12 cellular contexts compared by ENCODE assay signal in the genomic region with DNA sequence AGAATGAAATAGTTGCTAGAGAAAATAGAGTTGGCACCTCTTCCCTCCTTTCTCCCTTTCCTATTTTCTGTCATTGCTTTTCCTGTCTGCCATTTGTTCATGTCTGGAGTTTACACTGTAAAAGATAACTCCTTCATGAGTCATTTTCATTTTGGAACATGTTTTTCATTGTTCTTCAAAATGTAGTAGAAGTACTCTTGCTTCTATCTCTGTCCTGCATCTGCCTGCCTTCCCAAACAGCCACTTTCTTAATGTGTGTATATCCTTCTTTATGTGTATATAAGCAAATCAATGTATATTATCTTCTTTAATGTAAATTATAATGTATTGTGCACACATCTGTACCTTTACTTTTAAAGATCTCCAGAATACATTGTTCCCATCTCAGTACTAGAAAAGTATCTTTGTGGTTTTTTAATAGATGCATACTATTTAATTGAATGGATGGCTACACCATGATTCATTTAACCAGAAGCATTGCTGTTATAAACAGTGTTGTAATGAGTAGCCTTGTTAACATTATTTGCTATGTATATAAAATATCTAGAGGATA. TPM values are rescaled to one million over a fixed set of nuclear protein-coding genes. Genes with fewer than 3 reads are reported as not detected.
DNase-seq lines count a peak whose midpoint lies in the region; ATAC-seq, FAIRE-seq and TF ChIP-seq lines count a peak whose summit lies in the region.
"Had no signal": no experiment of that assay in that cellular context is flagged by ENCODE, and none has a peak within 500 bp of the region (broad histone marks: within the 10 kb centered on the region; RNA-seq: fewer than 3 reads in every experiment).

No MANE protein-coding gene starts in this region.

- peak; percentile 15 to 33 (median 24) for ATAC-seq in pancreas
- ATAC-seq in HG03108 (IDR thresholded peaks at IDR 0.05; ENCODE audit: unreplicated experiment) = no peak
- no peak for ATAC-seq in GM21515 (IDR thresholded peaks at IDR 0.05; ENCODE audit: unreplicated experiment)
- ATAC-seq: left ventricle myocardium superior, right cardiac atrium had no signal

- no peaks in the 10 kb centered on the region for H3K36me3 ChIP-seq in pancreas

- DNase-seq in GM04503 (ENCODE audit: low read depth) = peak; percentile 44
- DNase-seq in OCI-M2 (lab: John Stamatoyannopoulos, UW; ENCODE audit: unreplicated experiment) = peak; percentile 22
- peak; percentile 14 to 74 for DNase-seq in dermis microvascular lymphatic vessel endothelial cell (ENCODE audit: low read depth in 2 of 2)
- DNase-seq in pancreas = no peak
- no peak for DNase-seq in SHP77 treated with DMSO at 0.1 percent for 48 hours (lab: John Stamatoyannopoulos, UW)
- DNase-seq: activated CD4-positive, CD25-positive, alpha-beta regulatory T cell treated with anti-CD3 and anti-CD28 coated beads, Interleukin-2, amount 50 U/mL, for 72 hours; activated naive CD4-positive, alpha-beta T cell treated with anti-CD3 and anti-CD28 coated beads, Interleukin-2, amount 10 ng/mL, durations not matched to agents 7 days and 5 days; left ventricle myocardium superior; NCI-H1436 treated with DMSO at 0.1 percent for 48 hours; right cardiac atrium had no signal

- TF ChIP-seq CTCF in pancreas (IDR thresholded peaks at IDR 0.05) = no peak

- H3K27ac ChIP-seq in pancreas = no peak overlapping the region

- H3K4me3 ChIP-seq in pancreas = no peak overlapping the region

- no peaks in the 10 kb centered on the region for H3K9me3 ChIP-seq in pancreas

- no peaks in the 10 kb centered on the region for H3K27me3 ChIP-seq in pancreas

- intact Hi-C loops in pancreas (cut with DNase I) = no loop called here

- FAIRE-seq in pancreas (lab: Jason Lieb, UNC) = no peak

- H3K4me1 ChIP-seq in pancreas = peaks cover 10 to 36% (median 35%) of the 10 kb centered on the region in 3 donors

RNA-seq across cellular contexts. Expression of gene TSC22D2, which starts 41.1 kb away (rescaled TPM):
- total RNA-seq in dermis microvascular lymphatic vessel endothelial cell (4.2 and 6.2 TPM in 2 replicates), pancreas (10 to 100 TPM in 2 of 6 donors, 1 to 10 TPM in 4; 7.1 to 12.2 (median 7.9) TPM)
- polyA plus RNA-seq in pancreas = 1 to 10 TPM; 5.9 to 8.0 TPM

Comparison
In these comparisons a context has a peak if more than half of its experiments do, and no peak if none do; other contexts are left out.
1. DNase-seq: peak in GM04503 (single experiment), OCI-M2 (single experiment) and dermis microvascular lymphatic vessel endothelial cell (2 of 2); none in pancreas (0 of 6) and SHP77 treated with DMSO at 0.1 percent for 48 hours (single experiment).
2. ATAC-seq: peak in pancreas (4 of 4); none in HG03108 (single experiment) and GM21515 (single experiment).